9 cellular contexts compared by ENCODE assay signal in genomic region chr7:135801045-135801693, GRCh38. TPM values are rescaled to one million over a fixed set of nuclear protein-coding genes. Genes with fewer than 3 reads are reported as not detected.
DNase-seq lines count a peak whose midpoint lies in the region; ATAC-seq and TF ChIP-seq lines count a peak whose summit lies in the region.
"Had no signal": no experiment of that assay in that cellular context is flagged by ENCODE, and none has a peak within 500 bp of the region (broad histone marks: within the 10 kb centered on the region; RNA-seq: fewer than 3 reads in every experiment).

No MANE protein-coding gene starts in this region.

- peak; percentile 77 for ATAC-seq in HG02623 (IDR thresholded peaks at IDR 0.05; ENCODE audit: unreplicated experiment)

- DNase-seq in AG09309 (ENCODE audit: low read depth) = peak; percentile 27
- DNase-seq in GM12864 (ENCODE audit: low read depth) = peak; percentile 38
- DNase-seq in NCI-H1436 (lab: John Stamatoyannopoulos, UW) = peak; percentile 67
- peak; percentile 19 to 54 for DNase-seq in SW 1271 (lab: John Stamatoyannopoulos, UW)
- peak; percentile 63 to 77 for DNase-seq in erythroblast (lab: John Stamatoyannopoulos, UW)
- peak; percentile 84 for DNase-seq in myocyte (ENCODE audit: low read depth)
- DNase-seq in middle frontal gyrus (ENCODE audit: extremely low spot score, low spot score) = no peak

- H3K4me3 ChIP-seq in AG09309 (ENCODE audit: control insufficient read depth, low read depth, low read length) (no peak overlapping the region), GM12864 (ENCODE audit: low read depth, low read length) (no peak overlapping the region)

- TF ChIP-seq POLR2A in erythroblast (IDR thresholded peaks at IDR 0.05; ENCODE audit: low read length) = no peak

- TF ChIP-seq CTCF in AG09309 (IDR thresholded peaks at IDR 0.05; ENCODE audit: control insufficient read depth, insufficient read depth, low read depth, low read length, missing control alignments) (peak; percentile 81), GM12864 (IDR thresholded peaks at IDR 0.05; ENCODE audit: low read depth, low read length, missing control alignments) (peak; percentile 81)

RNA-seq across cellular contexts. Expression of gene FAM180A, which starts 52.6 kb away (rescaled TPM):
- 2.6 and 3.1 TPM in 2 replicates for total RNA-seq in myocyte
- 5.7 TPM for polyA plus RNA-seq in myocyte (2012)
- total RNA-seq: T-helper 1 cell treated with Interleukin-12 subunit alpha and Interleukin-12 subunit beta and Interleukin-4 antibody, amounts not matched to agents 30 ng/mL and 1 ng/mL, for 36 hours had no signal
